8 cellular contexts compared by ENCODE assay signal in genomic region chr5:145904743-145905142, GRCh38. TPM values are rescaled to one million over a fixed set of nuclear protein-coding genes. Genes with fewer than 3 reads are reported as not detected.
"Had no signal": no experiment of that assay in that cellular context is flagged by ENCODE, and none has a peak within 500 bp of the region (broad histone marks: within the 10 kb centered on the region; RNA-seq: fewer than 3 reads in every experiment).

No MANE protein-coding gene starts in this region.

- FAIRE-seq: HTR-8/SVneo, K562 had no signal

- H3K4me3 ChIP-seq: K562 had no signal

- DNase-seq: IMR-90, KBM-7 had no signal

- ATAC-seq: K562 had no signal

- H3K27ac ChIP-seq: HL-60 had no signal

RNA-seq across cellular contexts. Expression of gene SH3RF2, which starts 31.6 kb away (rescaled TPM):
- total RNA-seq: K562 had no signal
- polyA plus RNA-seq: IgD-negative memory B cell had no signal

RNA-seq across cellular contexts. Expression of gene GRXCR2, which starts 31.9 kb away (rescaled TPM):
- total RNA-seq: HT-29, HT1080, IMR-90, K562 had no signal
- polyA plus RNA-seq: IgD-negative memory B cell, IMR-90, K562 had no signal
